In the genomic region with DNA sequence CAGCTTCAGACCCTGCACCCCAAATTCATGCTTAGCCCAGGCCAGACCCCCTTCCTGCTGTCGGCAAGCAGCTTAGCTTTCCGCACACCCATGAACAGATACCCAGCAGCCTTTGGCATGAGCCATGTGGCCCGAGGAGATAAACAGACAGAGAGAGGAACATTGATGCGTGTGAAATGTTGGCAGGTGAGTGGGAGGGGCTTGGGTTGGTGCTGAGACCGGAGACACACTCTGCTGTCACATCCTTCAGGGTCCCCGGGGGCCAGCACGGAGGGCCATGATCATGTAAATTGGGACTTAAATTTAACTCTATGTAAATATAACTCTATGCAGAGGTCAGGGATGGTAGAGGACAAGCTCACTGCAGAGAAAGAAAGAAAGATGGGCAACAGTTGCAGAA, we compare ENCODE assay signal across 13 cellular contexts. TPM values are rescaled to one million over a fixed set of nuclear protein-coding genes. Genes with fewer than 3 reads are reported as not detected.
A peak's percentile ranks its signal among the peaks of the same experiment; 100 is the strongest.
DNase-seq lines count a peak whose midpoint lies in the region; ATAC-seq, FAIRE-seq and TF ChIP-seq lines count a peak whose summit lies in the region.
"Had no signal": no experiment of that assay in that cellular context is flagged by ENCODE, and none has a peak within 500 bp of the region (broad histone marks: within the 10 kb centered on the region; RNA-seq: fewer than 3 reads in every experiment).

No MANE protein-coding gene starts in this region.

- intact Hi-C loops in vagina (cut with DNase I): no loop called here

- ATAC-seq in GM21529 (IDR thresholded peaks at IDR 0.05; ENCODE audit: unreplicated experiment) (peak; percentile 46), HG03442 (IDR thresholded peaks at IDR 0.05; ENCODE audit: unreplicated experiment) (peak; percentile 45)
- no peak for ATAC-seq in stimulated activated effector memory CD8-positive, alpha-beta T cell treated with anti-CD3 and anti-CD28 coated beads, Interleukin-12 subunit alpha, Interleukin-12 subunit beta, amount 100 ng/mL, for 72 hours

- FAIRE-seq in HTR-8/SVneo (lab: Jason Lieb, UNC): no peak

- no peak overlapping the region for H3K27ac Mint-ChIP-seq in stimulated activated effector memory CD8-positive, alpha-beta T cell treated with anti-CD3 and anti-CD28 coated beads, Interleukin-12 subunit alpha, Interleukin-12 subunit beta, amount 100 ng/mL, for 72 hours
- H3K27ac Mint-ChIP-seq: mesothelial cell of epicardium had no signal

- peak overlapping the region; percentile 43 for H3K4me3 Mint-ChIP-seq in stimulated activated effector memory CD8-positive, alpha-beta T cell treated with anti-CD3 and anti-CD28 coated beads, Interleukin-12 subunit alpha, Interleukin-12 subunit beta, amount 100 ng/mL, for 72 hours
- H3K4me3 Mint-ChIP-seq: mesothelial cell of epicardium had no signal

- peak; percentile 40 for DNase-seq in NCI-H2171 treated with DMSO at 0.1 percent for 48 hours (lab: John Stamatoyannopoulos, UW)
- DNase-seq in NCI-H2171 (lab: John Stamatoyannopoulos, UW): no peak
- DNase-seq in stimulated activated effector memory CD8-positive, alpha-beta T cell treated with anti-CD3 and anti-CD28 coated beads, Interleukin-12 subunit alpha, Interleukin-12 subunit beta, amount 100 ng/mL, for 72 hours (ENCODE audit: low spot score in 2 of 2): no peak
- no peak for DNase-seq in vagina (ENCODE audit: extremely low spot score in 2 of 2)
- DNase-seq in HTR-8/SVneo (ENCODE audit: insufficient read length, low spot score): no peak
- no peak for DNase-seq in amygdala (lab: John Stamatoyannopoulos, UW)
- DNase-seq: central memory CD4-positive, alpha-beta T cell; NCI-H226 had no signal

- no peaks in the 10 kb centered on the region for H3K27me3 ChIP-seq in vagina

- TF ChIP-seq POLR2A in vagina (IDR thresholded peaks at IDR 0.05): no peak

- no peak overlapping the region for H3K27ac ChIP-seq in vagina
- H3K27ac ChIP-seq: 22Rv1 had no signal

- H3K4me1 ChIP-seq in vagina: no peaks in the 10 kb centered on the region

- no peak for TF ChIP-seq CTCF in vagina (IDR thresholded peaks at IDR 0.05)

- no peaks in the 10 kb centered on the region for H3K36me3 ChIP-seq in vagina

- peaks cover 6% of the 10 kb centered on the region for H3K36me3 Mint-ChIP-seq in stimulated activated effector memory CD8-positive, alpha-beta T cell treated with anti-CD3 and anti-CD28 coated beads, Interleukin-12 subunit alpha, Interleukin-12 subunit beta, amount 100 ng/mL, for 72 hours

- H3K4me3 ChIP-seq in vagina: no peak overlapping the region

- H3K4me1 Mint-ChIP-seq in stimulated activated effector memory CD8-positive, alpha-beta T cell treated with anti-CD3 and anti-CD28 coated beads, Interleukin-12 subunit alpha, Interleukin-12 subunit beta, amount 100 ng/mL, for 72 hours: peaks cover 35% of the 10 kb centered on the region
- H3K4me1 Mint-ChIP-seq: mesothelial cell of epicardium had no signal

- H3K9me3 ChIP-seq in vagina: no peaks in the 10 kb centered on the region

- no peaks in the 10 kb centered on the region for H3K9me3 Mint-ChIP-seq in stimulated activated effector memory CD8-positive, alpha-beta T cell treated with anti-CD3 and anti-CD28 coated beads, Interleukin-12 subunit alpha, Interleukin-12 subunit beta, amount 100 ng/mL, for 72 hours
- H3K9me3 Mint-ChIP-seq: mesothelial cell of epicardium had no signal

RNA-seq across cellular contexts. Expression of a gene that starts 1.5 kb away (rescaled TPM):
- total RNA-seq in vagina: 7.6 TPM

RNA-seq across cellular contexts. Expression of a gene that starts 17.2 kb away (rescaled TPM):
- not detected for total RNA-seq in vagina
- total RNA-seq: glomerular endothelial cell had no signal

RNA-seq across cellular contexts. Expression of a gene that starts 27.8 kb away (rescaled TPM):
- total RNA-seq in vagina: not detected
- total RNA-seq: glomerular endothelial cell had no signal

RNA-seq across cellular contexts. Expression of a gene that starts 38.5 kb away (rescaled TPM):
- not detected for total RNA-seq in vagina
- total RNA-seq: glomerular endothelial cell had no signal

RNA-seq across cellular contexts. Expression of a gene that starts 40.4 kb away (rescaled TPM):
- not detected for total RNA-seq in vagina
- total RNA-seq: glomerular endothelial cell, mesothelial cell of epicardium had no signal
